ENCODE assay signal across 11 cellular contexts in genomic region chr17:17414316-17414937, GRCh38.
A peak's percentile ranks its signal among the peaks of the same experiment; 100 is the strongest.
DNase-seq lines count a peak whose midpoint lies in the region; ATAC-seq and TF ChIP-seq lines count a peak whose summit lies in the region.
"Had no signal": no experiment of that assay in that cellular context is flagged by ENCODE, and none has a peak within 500 bp of the region (broad histone marks: within the 10 kb centered on the region; RNA-seq: fewer than 3 reads in every experiment).

No MANE protein-coding gene starts in this region.

- no peaks in the 10 kb centered on the region for H3K79me2 ChIP-seq in hepatocyte

- 40 to 52% (median 45%) methylated on average over 15 of the region's 15 CpGs for WGBS in adrenal gland, 4 donors
- 75% methylated on average over 15 of the region's 15 CpGs for WGBS in hepatocyte (ENCODE audit: low lambda C conversion rate, missing lambda C conversion rate)

- H3K27me3 ChIP-seq in adrenal gland (no peaks in the 10 kb centered on the region), skeletal muscle satellite cell (ENCODE audit: control insufficient read depth, insufficient read depth, low read length) (peaks cover 9% of the 10 kb centered on the region), hepatocyte (no peaks in the 10 kb centered on the region)

- H3K9ac ChIP-seq in skeletal muscle satellite cell (ENCODE audit: low read depth, low read length) = peak overlapping the region; percentile 83

- H3K4me1 ChIP-seq in adrenal gland (replicated peaks in 1 of 2) (peaks cover 7 to 43% of the 10 kb centered on the region in 2 donors), skeletal muscle satellite cell (ENCODE audit: control insufficient read depth, insufficient read depth, low read length) (peaks cover 74% of the 10 kb centered on the region), hepatocyte (ENCODE audit: insufficient read depth) (peaks cover 22% of the 10 kb centered on the region)

- H3K27ac ChIP-seq in adrenal gland (peak overlapping the region in 2 of 5 donors; percentile 58 to 75), hepatocyte (no peak overlapping the region)

- H3K4me2 ChIP-seq in skeletal muscle satellite cell (ENCODE audit: low read length) (peak overlapping the region; percentile 85), hepatocyte (no peak overlapping the region)

- no peaks in the 10 kb centered on the region for H4K20me1 ChIP-seq in hepatocyte (ENCODE audit: insufficient read depth, poor library complexity, severe bottlenecking)

- intact Hi-C loops in adrenal gland (cut with DNase I) = no loop called here

- ATAC-seq in HG03108 (IDR thresholded peaks at IDR 0.05; ENCODE audit: unreplicated experiment) = no peak
- ATAC-seq in HG02759 (IDR thresholded peaks at IDR 0.05; ENCODE audit: unreplicated experiment) = no peak

- H3K9me3 ChIP-seq in adrenal gland (replicated peaks in 1 of 3) (no peaks in the 10 kb centered on the region), skeletal muscle satellite cell (replicated peaks; ENCODE audit: low read length) (no peaks in the 10 kb centered on the region), hepatocyte (ENCODE audit: low read depth) (no peaks in the 10 kb centered on the region)

- no peak for TF ChIP-seq CTCF in adrenal gland (IDR thresholded peaks at IDR 0.05)
- no peak for TF ChIP-seq CTCF in hepatocyte (IDR thresholded peaks at IDR 0.05; ENCODE audit: poor library complexity)

- H2AFZ ChIP-seq in hepatocyte = no peak overlapping the region

- peak; percentile 61 for DNase-seq in EL
- peak in 4 of 7 donors; percentile 37 to 64 (median 50) for DNase-seq in adrenal gland
- DNase-seq in globus pallidus (ENCODE audit: low spot score) = peak; percentile 49
- DNase-seq in SIG-M5 (lab: John Stamatoyannopoulos, UW) = no peak
- DNase-seq in hepatocyte (ENCODE audit: low spot score) = no peak
- DNase-seq: DMS 273 treated with DMSO at 0.1 percent for 48 hours, naive B cell, NCI-H774 had no signal

- no peaks in the 10 kb centered on the region for H3K36me3 ChIP-seq in adrenal gland (replicated peaks in 1 of 2)
- H3K36me3 ChIP-seq in skeletal muscle satellite cell (ENCODE audit: insufficient read depth, low read length) = no peaks in the 10 kb centered on the region
- no peaks in the 10 kb centered on the region for H3K36me3 ChIP-seq in hepatocyte (replicated peaks; ENCODE audit: insufficient read depth, low read depth)

- H3K9me2 ChIP-seq in hepatocyte (replicated peaks; ENCODE audit: insufficient read depth) = no peaks in the 10 kb centered on the region

- no peak for TF ChIP-seq POLR2A in adrenal gland (IDR thresholded peaks at IDR 0.05)

- H3K4me3 ChIP-seq in adrenal gland = peak overlapping the region in 1 of 4 donors; percentile 18
- H3K4me3 ChIP-seq in skeletal muscle satellite cell (ENCODE audit: low read length) = peak overlapping the region; percentile 65
- no peak overlapping the region for H3K4me3 ChIP-seq in hepatocyte

Comparison
In these comparisons a context has a peak if more than half of its experiments do, and no peak if none do; other contexts are left out.
1. DNase-seq: peak in EL (single experiment), adrenal gland (4 of 7) and globus pallidus (single experiment); none in SIG-M5 (single experiment) and hepatocyte (single experiment).